ENCODE assay signal across 9 cellular contexts in genomic region chr5:158074992-158075769, GRCh38.
DNase-seq lines count a peak whose midpoint lies in the region; ATAC-seq, FAIRE-seq and TF ChIP-seq lines count a peak whose summit lies in the region.
"Had no signal": no experiment of that assay in that cellular context is flagged by ENCODE, and none has a peak within 500 bp of the region (broad histone marks: within the 10 kb centered on the region; RNA-seq: fewer than 3 reads in every experiment).

No MANE protein-coding gene starts in this region.

- peak; percentile 74 for ATAC-seq in HG02678 (IDR thresholded peaks at IDR 0.05; ENCODE audit: unreplicated experiment)
- ATAC-seq in activated CD4-positive, alpha-beta T cell treated with anti-CD3 and anti-CD28 coated beads for 36 hours: peak; percentile 78
- ATAC-seq in HG02970 (IDR thresholded peaks at IDR 0.05; ENCODE audit: low FRiP score, unreplicated experiment): no peak

- DNase-seq in NCI-H2171 (lab: John Stamatoyannopoulos, UW) (peak; percentile 9), dermis microvascular lymphatic vessel endothelial cell (ENCODE audit: low read depth in 2 of 2) (peak; percentile 68 to 91), lower leg skin (ENCODE audit: low spot score in 2 of 2) (peak; percentile 38 to 89)
- peak; percentile 70 for DNase-seq in activated CD4-positive, alpha-beta T cell treated with anti-CD3 and anti-CD28 coated beads for 36 hours
- peak; percentile 4 to 28 (median 10) for DNase-seq in stimulated activated CD4-positive, alpha-beta T cell treated with anti-CD3 and anti-CD28 coated beads, TNF-alpha, amount 100 ng/mL, for 48 hours (ENCODE audit: low read depth in 3 of 3)

- 17 to 18% methylated on average over 12 of the region's 12 CpGs for WGBS in lower leg skin, 2 donors

- H3K4me3 Mint-ChIP-seq in activated CD4-positive, alpha-beta T cell treated with anti-CD3 and anti-CD28 coated beads for 36 hours: no peak overlapping the region

- no peak for TF ChIP-seq POLR2A in lower leg skin (IDR thresholded peaks at IDR 0.05)

- H3K4me3 ChIP-seq in lower leg skin (ENCODE audit: low read depth, poor library complexity, severe bottlenecking): no peak overlapping the region

- CTCF ChIA-PET in activated CD4-positive, alpha-beta T cell treated with anti-CD3 and anti-CD28 coated beads for 36 hours (lab: Charles Lee): interaction anchor here (0.6 to 1.9 kb wide), 52 partner anchors 9 to 1482 kb away, joined by 3 to 23 read pairs (median 4); no protein-coding TSS in a partner anchor

- peak; percentile 44 for FAIRE-seq in G401.6 (lab: Jason Lieb, UNC)
- FAIRE-seq: frontal cortex had no signal

- H3K4me1 Mint-ChIP-seq in activated CD4-positive, alpha-beta T cell treated with anti-CD3 and anti-CD28 coated beads for 36 hours: peaks cover 5% of the 10 kb centered on the region

- no peak for TF ChIP-seq CTCF in lower leg skin (IDR thresholded peaks at IDR 0.05)

- no peaks in the 10 kb centered on the region for H3K9me3 Mint-ChIP-seq in activated CD4-positive, alpha-beta T cell treated with anti-CD3 and anti-CD28 coated beads for 36 hours (ENCODE audit: low read depth)

- POLR2A ChIA-PET in activated CD4-positive, alpha-beta T cell treated with anti-CD3 and anti-CD28 coated beads for 36 hours (lab: Charles Lee): interaction anchor here (1.1 kb wide), 1 partner anchor 9 kb away, joined by 3 read pairs; no protein-coding TSS in a partner anchor

- intact Hi-C loops in activated CD4-positive, alpha-beta T cell treated with anti-CD3 and anti-CD28 coated beads for 36 hours (cut with DNase I, micrococcal nuclease): loop anchor here (1.0 to 10.0 kb wide), 3 partner anchors 1030 to 1058 kb away; no protein-coding TSS in a partner anchor
- intact Hi-C loops in lower leg skin (cut with DNase I; ENCODE audit: low total_unique reads): loop anchor here (5.0 kb wide), 1 partner anchor 1652 kb away; no protein-coding TSS in a partner anchor

- H3K36me3 Mint-ChIP-seq in activated CD4-positive, alpha-beta T cell treated with anti-CD3 and anti-CD28 coated beads for 36 hours (ENCODE audit: low read depth): no peaks in the 10 kb centered on the region

- peaks cover 2% of the 10 kb centered on the region for H3K27me3 Mint-ChIP-seq in activated CD4-positive, alpha-beta T cell treated with anti-CD3 and anti-CD28 coated beads for 36 hours

- H3K27ac Mint-ChIP-seq in activated CD4-positive, alpha-beta T cell treated with anti-CD3 and anti-CD28 coated beads for 36 hours: no peak overlapping the region

Comparison
In these comparisons a context has a peak if more than half of its experiments do, and no peak if none do; other contexts are left out.
1. DNase-seq: peak in every context shown above with its lines; median percentile 80 in dermis microvascular lymphatic vessel endothelial cell; 70 in activated CD4-positive, alpha-beta T cell treated with anti-CD3 and anti-CD28 coated beads for 36 hours; 64 in lower leg skin; 10 in stimulated activated CD4-positive, alpha-beta T cell treated with anti-CD3 and anti-CD28 coated beads, TNF-alpha, amount 100 ng/mL, for 48 hours; 9 in NCI-H2171.